In genomic region chr6:151760486-151760885, GRCh38 we compare ENCODE assay signal across 5 cellular contexts. TPM values are rescaled to one million over a fixed set of nuclear protein-coding genes. Genes with fewer than 3 reads are reported as not detected.
"Had no signal": no experiment of that assay in that cellular context is flagged by ENCODE, and none has a peak within 500 bp of the region (broad histone marks: within the 10 kb centered on the region; RNA-seq: fewer than 3 reads in every experiment).

No MANE protein-coding gene starts in this region.

- H3K4me3 ChIP-seq: GM23248 had no signal

- H3K9ac ChIP-seq: GM23248 had no signal

- DNase-seq: GM23248, H9, HCEC 1CT, IMR-90 had no signal

- H3K9me3 Mint-ChIP-seq: H9 had no signal

- H3K4me3 Mint-ChIP-seq: H9 had no signal

- H2AFZ ChIP-seq: GM23248 had no signal

- H3K27ac ChIP-seq: GM23248 had no signal

RNA-seq across cellular contexts. Expression of gene ESR1, which starts 47.0 kb away (rescaled TPM):
- total RNA-seq: GM23248, H9, HT-29, IMR-90 had no signal
